ENCODE assay signal across 14 cellular contexts in genomic region chr18:31230495-31230894, GRCh38.
DNase-seq lines count a peak whose midpoint lies in the region; ATAC-seq and TF ChIP-seq lines count a peak whose summit lies in the region.
"Had no signal": no experiment of that assay in that cellular context is flagged by ENCODE, and none has a peak within 500 bp of the region (broad histone marks: within the 10 kb centered on the region; RNA-seq: fewer than 3 reads in every experiment).

No MANE protein-coding gene starts in this region.

- H3K36me3 Mint-ChIP-seq in activated CD4-positive, alpha-beta memory T cell treated with anti-CD3 and anti-CD28 coated beads for 36 hours, result no peaks in the 10 kb centered on the region
- no peaks in the 10 kb centered on the region for H3K36me3 Mint-ChIP-seq in T-helper 17 cell (ENCODE audit: low read depth)
- H3K36me3 Mint-ChIP-seq: activated naive CD4-positive, alpha-beta T cell treated with anti-CD3 and anti-CD28 coated beads, Interleukin-2, amount 50 U/mL, for 24 hours had no signal

- CTCF ChIA-PET in activated CD4-positive, alpha-beta memory T cell treated with anti-CD3 and anti-CD28 coated beads for 36 hours (lab: Charles Lee), result no interaction called here

- TF ChIP-seq CTCF in choroid plexus epithelial cell (conservative IDR thresholded peaks at IDR 0.05; ENCODE audit: low read depth, low read length) (no peak), stomach (IDR thresholded peaks at IDR 0.05) (no peak)

- H3K9me3 Mint-ChIP-seq in activated CD4-positive, alpha-beta memory T cell treated with anti-CD3 and anti-CD28 coated beads for 36 hours, result peaks cover 8% of the 10 kb centered on the region

- H3K27me3 ChIP-seq in stomach, result no peaks in the 10 kb centered on the region
- H3K27me3 ChIP-seq: neutrophil had no signal

- H3K27ac Mint-ChIP-seq in activated CD4-positive, alpha-beta memory T cell treated with anti-CD3 and anti-CD28 coated beads for 36 hours, result no peak overlapping the region
- H3K27ac Mint-ChIP-seq in T-helper 17 cell, result no peak overlapping the region
- H3K27ac Mint-ChIP-seq: activated naive CD4-positive, alpha-beta T cell treated with anti-CD3 and anti-CD28 coated beads, Interleukin-2, amount 50 U/mL, for 24 hours had no signal

- no peak overlapping the region for H3K4me3 Mint-ChIP-seq in activated CD4-positive, alpha-beta memory T cell treated with anti-CD3 and anti-CD28 coated beads for 36 hours
- no peak overlapping the region for H3K4me3 Mint-ChIP-seq in T-helper 17 cell
- H3K4me3 Mint-ChIP-seq: activated naive CD4-positive, alpha-beta T cell treated with anti-CD3 and anti-CD28 coated beads, Interleukin-2, amount 50 U/mL, for 24 hours had no signal

- TF ChIP-seq POLR2A in stomach (IDR thresholded peaks at IDR 0.05), result no peak

- no peak overlapping the region for H3K27ac ChIP-seq in stomach
- H3K27ac ChIP-seq: neutrophil had no signal

- no peak for TF ChIP-seq EP300 in stomach (IDR thresholded peaks at IDR 0.05)

- POLR2A ChIA-PET in activated CD4-positive, alpha-beta memory T cell treated with anti-CD3 and anti-CD28 coated beads for 36 hours (lab: Charles Lee), result no interaction called here

- no peaks in the 10 kb centered on the region for H3K36me3 ChIP-seq in stomach
- H3K36me3 ChIP-seq: neutrophil had no signal

- H3K4me3 ChIP-seq in choroid plexus epithelial cell (ENCODE audit: low read depth, low read length), result no peak overlapping the region
- H3K4me3 ChIP-seq in stomach, result no peak overlapping the region

- H3K4me1 ChIP-seq in stomach, result no peaks in the 10 kb centered on the region

- intact Hi-C loops in stomach (cut with DNase I; ENCODE audit: low total_unique reads), result no loop called here
- intact Hi-C loops in activated CD4-positive, alpha-beta memory T cell treated with anti-CD3 and anti-CD28 coated beads for 36 hours (cut with micrococcal nuclease), result no loop called here

- DNase-seq in Daoy (ENCODE audit: low read depth) (peak; percentile 66), choroid plexus epithelial cell (ENCODE audit: low read depth) (peak; percentile 52), stomach (no peak), T-helper 17 cell (no peak), NK-92 (lab: John Stamatoyannopoulos, UW; ENCODE audit: unreplicated experiment) (no peak)
- no peak for DNase-seq in activated CD4-positive, alpha-beta memory T cell treated with anti-CD3 and anti-CD28 coated beads for 36 hours
- DNase-seq: AML-193, foreskin fibroblast, NCI-H2029 treated with DMSO at 0.1 percent for 48 hours, T-helper 9 cell had no signal

- WGBS in stomach, 5 donors, result 24 to 62% (median 46%) methylated on average over 3 of the region's 3 CpGs

- no peaks in the 10 kb centered on the region for H3K4me1 Mint-ChIP-seq in activated CD4-positive, alpha-beta memory T cell treated with anti-CD3 and anti-CD28 coated beads for 36 hours (ENCODE audit: low read depth)
- H3K4me1 Mint-ChIP-seq in T-helper 17 cell, result no peaks in the 10 kb centered on the region

- peak; percentile 66 for ATAC-seq in GM21423 (IDR thresholded peaks at IDR 0.05; ENCODE audit: unreplicated experiment)
- ATAC-seq in HG03378 (IDR thresholded peaks at IDR 0.05; ENCODE audit: unreplicated experiment), result peak; percentile 73
- ATAC-seq in T-helper 17 cell, result no peak

- H3K27me3 Mint-ChIP-seq in activated CD4-positive, alpha-beta memory T cell treated with anti-CD3 and anti-CD28 coated beads for 36 hours, result no peaks in the 10 kb centered on the region
- H3K27me3 Mint-ChIP-seq in T-helper 17 cell, result no peaks in the 10 kb centered on the region
- H3K27me3 Mint-ChIP-seq: activated naive CD4-positive, alpha-beta T cell treated with anti-CD3 and anti-CD28 coated beads, Interleukin-2, amount 50 U/mL, for 24 hours had no signal

- no peaks in the 10 kb centered on the region for H3K9me3 ChIP-seq in stomach
- peaks cover 2% of the 10 kb centered on the region for H3K9me3 ChIP-seq in T-helper 17 cell (ENCODE audit: control insufficient read depth, low read length, poor library complexity, severe bottlenecking)
- H3K9me3 ChIP-seq: neutrophil had no signal

Comparison
In these comparisons a context has a peak if more than half of its experiments do, and no peak if none do; other contexts are left out.
1. DNase-seq: peak in Daoy (single experiment) and choroid plexus epithelial cell (single experiment); none in stomach (single experiment), activated CD4-positive, alpha-beta memory T cell treated with anti-CD3 and anti-CD28 coated beads for 36 hours (single experiment), T-helper 17 cell (0 of 3) and NK-92 (single experiment).